Comparison of ENCODE assay signal across 10 cellular contexts in the genomic region with DNA sequence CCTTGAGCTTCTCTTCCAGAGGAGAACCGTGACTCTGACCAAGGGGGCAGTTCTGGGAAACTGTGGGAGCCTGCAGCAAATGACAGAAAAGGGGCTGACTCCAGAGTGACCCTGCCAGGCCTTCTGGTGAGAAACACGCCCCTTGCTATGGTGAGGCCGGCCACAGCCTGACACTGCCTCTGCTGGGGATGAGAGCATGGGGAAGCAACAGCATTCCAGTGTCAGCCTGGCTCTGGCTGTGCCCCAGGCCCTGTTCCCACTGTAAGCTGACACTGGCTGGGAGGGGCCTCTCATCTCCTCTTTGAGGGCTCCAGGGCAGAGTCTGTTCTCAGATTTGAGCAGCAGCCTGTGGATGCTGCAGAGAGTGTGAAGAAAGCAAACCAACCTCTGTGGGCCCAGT.
DNase-seq lines count a peak whose midpoint lies in the region; ATAC-seq, FAIRE-seq and TF ChIP-seq lines count a peak whose summit lies in the region.
"Had no signal": no experiment of that assay in that cellular context is flagged by ENCODE, and none has a peak within 500 bp of the region (broad histone marks: within the 10 kb centered on the region; RNA-seq: fewer than 3 reads in every experiment).

No MANE protein-coding gene starts in this region.

- ATAC-seq in right lobe of liver: peak; percentile 35 to 74 (median 68)
- no peak for ATAC-seq in GM18517 (IDR thresholded peaks at IDR 0.05; ENCODE audit: unreplicated experiment)
- ATAC-seq in GM21723 (IDR thresholded peaks at IDR 0.05; ENCODE audit: unreplicated experiment): no peak
- ATAC-seq: activated T-cell treated with anti-CD3 and anti-CD28 coated beads, Interleukin-2, amount 50 U/mL, for 4 hours; Panc1 had no signal

- no peaks in the 10 kb centered on the region for H3K9me3 ChIP-seq in right lobe of liver

- H3K9me3 Mint-ChIP-seq in endothelial cell (ENCODE audit: unreplicated experiment): no peaks in the 10 kb centered on the region
- H3K9me3 Mint-ChIP-seq: activated T-cell treated with anti-CD3 and anti-CD28 coated beads, Interleukin-2, amount 50 U/mL, for 4 hours had no signal

- H3K27ac Mint-ChIP-seq in endothelial cell (ENCODE audit: unreplicated experiment): no peak overlapping the region

- H3K4me1 ChIP-seq in right lobe of liver: peaks cover 0 to 5% (median 0%) of the 10 kb centered on the region in 4 donors

- no peak for FAIRE-seq in urothelium cell line (lab: Jason Lieb, UNC)
- FAIRE-seq in GM12892 (lab: Jason Lieb, UNC): no peak

- WGBS in right lobe of liver (ENCODE audit: insufficient coverage, low coverage, low lambda C conversion rate, missing lambda C conversion rate): no CpG with 5 or more reads among the region's 3 CpGs

- no peaks in the 10 kb centered on the region for H3K36me3 Mint-ChIP-seq in endothelial cell (ENCODE audit: low read depth, unreplicated experiment)

- no peaks in the 10 kb centered on the region for H3K27me3 ChIP-seq in right lobe of liver

- no peaks in the 10 kb centered on the region for H3K36me3 ChIP-seq in right lobe of liver

- H3K4me1 Mint-ChIP-seq in endothelial cell (ENCODE audit: unreplicated experiment): no peaks in the 10 kb centered on the region

- no peak overlapping the region for H3K4me3 ChIP-seq in right lobe of liver

- TF ChIP-seq CTCF in endothelial cell (IDR thresholded peaks at IDR 0.05; ENCODE audit: unreplicated experiment) (no peak), right lobe of liver (IDR thresholded peaks at IDR 0.05) (no peak)

- TF ChIP-seq POLR2A in right lobe of liver (IDR thresholded peaks at IDR 0.05) (no peak), GM12892 (IDR thresholded peaks at IDR 0.05; ENCODE audit: low read depth, low read length) (no peak)

- DNase-seq in NCI-H82 (lab: John Stamatoyannopoulos, UW) (peak; percentile 10), NCI-H82 treated with DMSO at 0.1 percent for 48 hours (lab: John Stamatoyannopoulos, UW; ENCODE audit: unreplicated experiment) (no peak), endothelial cell (ENCODE audit: low spot score) (peak; percentile 11), right lobe of liver (peak in 2 of 3 donors; percentile 51 to 53), urothelium cell line (ENCODE audit: low spot score) (peak; percentile 74), GM12892 (ENCODE audit: insufficient read length) (no peak)
- DNase-seq: activated T-cell treated with anti-CD3 and anti-CD28 coated beads, Interleukin-2, amount 50 U/mL, for 4 hours had no signal

- peaks cover 2% of the 10 kb centered on the region for H3K27me3 Mint-ChIP-seq in endothelial cell (ENCODE audit: unreplicated experiment)

- H3K4me3 Mint-ChIP-seq in endothelial cell (ENCODE audit: unreplicated experiment): no peak overlapping the region
- H3K4me3 Mint-ChIP-seq: activated T-cell treated with anti-CD3 and anti-CD28 coated beads, Interleukin-2, amount 50 U/mL, for 4 hours had no signal

- H3K27ac ChIP-seq in right lobe of liver: peak overlapping the region in 1 of 3 donors; percentile 11

- intact Hi-C loops in right lobe of liver (cut with DNase I): loop anchor here in 1 of 2 donors (10.0 kb wide), 1 partner anchor 415 kb away; no protein-coding TSS in a partner anchor

Comparison
In these comparisons a context has a peak if more than half of its experiments do, and no peak if none do; other contexts are left out.
1. DNase-seq: peak in NCI-H82 (single experiment), endothelial cell (single experiment), right lobe of liver (2 of 3) and urothelium cell line (single experiment); none in NCI-H82 treated with DMSO at 0.1 percent for 48 hours (single experiment) and GM12892 (single experiment).
2. ATAC-seq: peak in right lobe of liver (4 of 4); none in GM18517 (single experiment) and GM21723 (single experiment).